ENCODE assay signal across 9 cellular contexts in the genomic region with DNA sequence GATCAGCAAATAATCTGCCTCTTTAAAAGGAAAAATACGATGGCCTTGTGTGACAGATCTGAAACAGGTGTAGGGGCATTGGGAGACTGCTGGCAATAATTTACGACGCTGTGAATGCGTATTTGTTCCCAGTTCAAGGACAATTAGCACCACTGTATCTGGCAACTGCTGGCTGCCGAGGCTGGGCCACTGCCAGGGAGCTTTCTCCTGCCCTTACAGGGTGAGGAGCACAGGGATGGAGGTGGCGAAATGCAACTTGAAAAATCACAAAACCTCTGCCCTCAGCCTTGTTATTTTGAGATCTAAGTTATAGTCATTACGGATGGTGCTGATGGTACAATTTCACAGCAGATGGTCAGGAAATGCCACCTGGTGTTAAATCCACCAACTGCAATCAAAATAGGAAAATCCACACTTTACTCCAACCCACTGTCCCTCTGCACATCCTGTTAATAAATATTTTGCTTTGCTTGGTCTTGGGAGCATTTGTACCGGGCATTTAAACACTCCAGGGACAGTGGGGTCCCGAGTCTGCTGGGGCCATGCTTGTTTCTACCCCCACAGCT. TPM values are rescaled to one million over a fixed set of nuclear protein-coding genes. Genes with fewer than 3 reads are reported as not detected.
DNase-seq lines count a peak whose midpoint lies in the region; TF ChIP-seq lines count a peak whose summit lies in the region.
"Had no signal": no experiment of that assay in that cellular context is flagged by ENCODE, and none has a peak within 500 bp of the region (broad histone marks: within the 10 kb centered on the region; RNA-seq: fewer than 3 reads in every experiment).

No MANE protein-coding gene starts in this region.

- H4K20me1 ChIP-seq in hepatocyte (ENCODE audit: insufficient read depth, poor library complexity, severe bottlenecking): no peaks in the 10 kb centered on the region

- CTCF ChIA-PET in AG04449 (lab: Yijun Ruan, JAX): interaction anchor here (1.3 to 4.2 kb wide), 5 partner anchors 10 to 1148 kb away, joined by 3 to 20 read pairs (median 6); no protein-coding TSS in a partner anchor

- POLR2A ChIA-PET in AG04449 (lab: Yijun Ruan, JAX): no interaction called here

- H3K36me3 ChIP-seq in WERI-Rb-1: no peaks in the 10 kb centered on the region
- no peaks in the 10 kb centered on the region for H3K36me3 ChIP-seq in hepatocyte (replicated peaks; ENCODE audit: insufficient read depth, low read depth)
- H3K36me3 ChIP-seq in vagina: no peaks in the 10 kb centered on the region

- DNase-seq in AG04449 (ENCODE audit: low read depth, low spot score) (no peak), LNCaP clone FGC (ENCODE audit: low read depth) (no peak), WERI-Rb-1 (no peak), hepatocyte (ENCODE audit: low spot score) (no peak), AG20443 (ENCODE audit: low spot score) (no peak), vagina (ENCODE audit: extremely low spot score in 2 of 2) (no peak), SK-N-DZ (ENCODE audit: low spot score) (no peak), HPDE6-E6E7 (ENCODE audit: extremely low spot score) (no peak)
- DNase-seq: NCI-H187 had no signal

- 72% methylated on average over 9 of the region's 9 CpGs for WGBS in hepatocyte (ENCODE audit: low lambda C conversion rate, missing lambda C conversion rate)

- H3K27ac ChIP-seq in WERI-Rb-1: no peak overlapping the region; the same call in 1 of the 2 replicates
- no peak overlapping the region for H3K27ac ChIP-seq in hepatocyte
- H3K27ac ChIP-seq in vagina: no peak overlapping the region

- no peaks in the 10 kb centered on the region for H3K9me2 ChIP-seq in hepatocyte (replicated peaks; ENCODE audit: insufficient read depth)

- H3K4me2 ChIP-seq in hepatocyte: no peak overlapping the region

- no peak for TF ChIP-seq POLR2A in vagina (IDR thresholded peaks at IDR 0.05)

- intact Hi-C loops in vagina (cut with DNase I): no loop called here

- H3K27me3 ChIP-seq in WERI-Rb-1 (ENCODE audit: insufficient read depth, low read depth, severe bottlenecking) (no peaks in the 10 kb centered on the region), hepatocyte (no peaks in the 10 kb centered on the region), vagina (no peaks in the 10 kb centered on the region)

- H3K9me3 ChIP-seq in WERI-Rb-1 (ENCODE audit: severe bottlenecking) (no peaks in the 10 kb centered on the region), hepatocyte (ENCODE audit: low read depth) (no peaks in the 10 kb centered on the region), vagina (no peaks in the 10 kb centered on the region)

- H3K79me2 ChIP-seq in hepatocyte: no peaks in the 10 kb centered on the region

- no peaks in the 10 kb centered on the region for H3K4me1 ChIP-seq in hepatocyte (ENCODE audit: insufficient read depth)
- no peaks in the 10 kb centered on the region for H3K4me1 ChIP-seq in vagina

- TF ChIP-seq CTCF in AG04449 (IDR thresholded peaks at IDR 0.05; ENCODE audit: insufficient read depth, low read length, missing control alignments) (peak; percentile 31), LNCaP clone FGC (IDR thresholded peaks at IDR 0.05; ENCODE audit: control insufficient read depth, extremely low read depth, insufficient read depth) (peak; percentile 42), WERI-Rb-1 (IDR thresholded peaks at IDR 0.05; ENCODE audit: low read depth, low read length) (peak; percentile 63), hepatocyte (IDR thresholded peaks at IDR 0.05; ENCODE audit: poor library complexity) (peak; percentile 20), vagina (IDR thresholded peaks at IDR 0.05) (no peak)

- H3K4me3 ChIP-seq in AG04449 (ENCODE audit: low read depth, low read length): no peak overlapping the region
- H3K4me3 ChIP-seq in LNCaP clone FGC (ENCODE audit: low read depth, low read length): 0 out of 2 replicates have a peak overlapping the region, but pooled peaks have one; percentile 10
- H3K4me3 ChIP-seq in WERI-Rb-1 (ENCODE audit: low read depth, low read length): no peak overlapping the region; the same call in 1 of the 2 replicates
- H3K4me3 ChIP-seq in hepatocyte: no peak overlapping the region
- no peak overlapping the region for H3K4me3 ChIP-seq in vagina

- H2AFZ ChIP-seq in hepatocyte: no peak overlapping the region

RNA-seq across cellular contexts. Expression of gene MYLK4, which starts 6.4 kb away (rescaled TPM):
- total RNA-seq in hepatocyte (0.28 and 0.43 TPM in 2 replicates), vagina (0.74 TPM)
- 0.29 and 0.36 TPM in 2 replicates for polyA plus RNA-seq in hepatocyte
- polyA plus RNA-seq in SK-N-DZ (2014; cell fraction: cytosol; rRNA removed): 0.05 TPM in 1 of 2 replicates, not detected in the other
- 0.04 and 0.10 TPM in 2 replicates for polyA plus RNA-seq in SK-N-DZ (2014; cell fraction: nucleus; rRNA removed)

RNA-seq across cellular contexts. Expression of gene WRNIP1, which starts 20.9 kb away (rescaled TPM):
- total RNA-seq in hepatocyte (47.6 TPM in 2 replicates), vagina (50.1 TPM)
- polyA plus RNA-seq in hepatocyte: 44.9 and 54.6 TPM in 2 replicates
- polyA plus RNA-seq in SK-N-DZ (2014; cell fraction: cytosol; rRNA removed): 60.5 and 67.2 TPM in 2 replicates
- 59.5 and 73.1 TPM in 2 replicates for polyA plus RNA-seq in SK-N-DZ (2014; cell fraction: nucleus; rRNA removed)

Comparison
In these comparisons a context has a peak if more than half of its experiments do, and no peak if none do; other contexts are left out.
1. CTCF ChIP-seq: peak in AG04449 (single experiment), LNCaP clone FGC (single experiment), WERI-Rb-1 (single experiment) and hepatocyte (single experiment); none in vagina (0 of 3).